8 cellular contexts compared by ENCODE assay signal in genomic region chr10:72272689-72273409, GRCh38. TPM values are rescaled to one million over a fixed set of nuclear protein-coding genes. Genes with fewer than 3 reads are reported as not detected.
DNase-seq lines count a peak whose midpoint lies in the region; ATAC-seq and FAIRE-seq lines count a peak whose summit lies in the region.

No MANE protein-coding gene starts in this region.

- peaks cover 15% of the 10 kb centered on the region for H3K4me1 ChIP-seq in NT2/D1 (ENCODE audit: insufficient read depth, insufficient read length)

- peak overlapping the region; percentile 83 for H3K4me3 ChIP-seq in NT2/D1 (ENCODE audit: insufficient read length, low read depth)

- intact Hi-C loops in cardiac septum (cut with DNase I): loop anchor here (1.0 to 5.0 kb wide), 3 partner anchors 25 to 57 kb away; partner anchors contain the start of genes ANAPC16 and ASCC1

- DNase-seq in C1 segment of cervical spinal cord (lab: John Stamatoyannopoulos, UW): peak; percentile 50 to 95 (median 90)
- DNase-seq in GM18507 (ENCODE audit: extremely low spot score, insufficient read length, low read depth): no peak
- peak; percentile 66 for DNase-seq in HS-27A (ENCODE audit: low read depth)
- DNase-seq in NT2/D1 (ENCODE audit: low read depth, low spot score): no peak
- DNase-seq in amniotic stem cell (lab: John Stamatoyannopoulos, UW): peak; percentile 96
- peak; percentile 94 for DNase-seq in cardiac septum (ENCODE audit: low spot score)
- DNase-seq in occipital lobe (lab: John Stamatoyannopoulos, UW): peak; percentile 87

- no peaks in the 10 kb centered on the region for H3K27me3 ChIP-seq in NT2/D1 (ENCODE audit: insufficient read depth, insufficient read length)

- peaks cover 9% of the 10 kb centered on the region for H3K36me3 ChIP-seq in NT2/D1 (ENCODE audit: insufficient read depth, insufficient read length, low read length)

- ATAC-seq in HG03342 (IDR thresholded peaks at IDR 0.05; ENCODE audit: unreplicated experiment): no peak

- FAIRE-seq in GM18507 (lab: Jason Lieb, UNC): peak; percentile 44

- no peaks in the 10 kb centered on the region for H3K9me3 ChIP-seq in NT2/D1 (ENCODE audit: insufficient read depth, low read length)

- H3K9ac ChIP-seq in NT2/D1 (ENCODE audit: insufficient read length, low read depth): peak overlapping the region; percentile 84

RNA-seq across cellular contexts. Expression of gene DDIT4, which starts 0.9 kb away (rescaled TPM):
- 22.6 TPM for total RNA-seq in cardiac septum
- total RNA-seq in occipital lobe: 30.6 TPM

RNA-seq across cellular contexts. Expression of gene ASCC1, which starts 56.8 kb away (rescaled TPM):
- total RNA-seq in cardiac septum (21.2 TPM), occipital lobe (31.2 TPM)

RNA-seq across cellular contexts. Expression of gene ANAPC16, which starts 57.0 kb away (rescaled TPM):
- total RNA-seq in cardiac septum: 171 TPM
- total RNA-seq in occipital lobe: 34.2 TPM

Comparison
In these comparisons a context has a peak if more than half of its experiments do, and no peak if none do; other contexts are left out.
1. DNase-seq: peak in C1 segment of cervical spinal cord (14 of 14), HS-27A (single experiment), amniotic stem cell (single experiment), cardiac septum (single experiment) and occipital lobe (single experiment); none in GM18507 (single experiment) and NT2/D1 (single experiment).